ENCODE assay signal across 12 cellular contexts in the genomic region with DNA sequence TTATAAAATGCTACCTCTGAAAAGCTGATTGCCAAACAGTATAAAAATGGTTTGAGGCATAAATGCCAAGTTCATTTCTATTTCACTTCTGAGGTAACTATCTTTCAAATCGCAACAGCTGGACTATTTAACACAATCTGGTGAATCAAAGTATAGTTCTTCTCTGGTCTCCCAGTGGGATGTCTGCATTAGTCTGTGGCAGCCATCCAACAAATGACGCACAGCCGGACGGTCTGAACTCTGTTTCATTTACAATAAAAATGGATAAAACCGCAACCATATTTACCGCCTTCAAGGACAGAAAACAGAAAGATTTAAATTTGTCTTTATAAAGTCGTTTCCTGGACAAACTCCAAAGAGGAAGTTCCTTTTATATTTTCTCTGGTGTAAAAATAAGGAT. TPM values are rescaled to one million over a fixed set of nuclear protein-coding genes. Genes with fewer than 3 reads are reported as not detected.
A peak's percentile ranks its signal among the peaks of the same experiment; 100 is the strongest.
DNase-seq lines count a peak whose midpoint lies in the region; ATAC-seq and TF ChIP-seq lines count a peak whose summit lies in the region.
"Had no signal": no experiment of that assay in that cellular context is flagged by ENCODE, and none has a peak within 500 bp of the region (broad histone marks: within the 10 kb centered on the region; RNA-seq: fewer than 3 reads in every experiment).

No MANE protein-coding gene starts in this region.

- no peak overlapping the region for H3K14ac ChIP-seq in mesenchymal stem cell (ENCODE audit: low read length in 2 of 2)

- no peak for TF ChIP-seq POLR2A in gastrocnemius medialis (IDR thresholded peaks at IDR 0.05)

- no peaks in the 10 kb centered on the region for H3K36me3 ChIP-seq in BLaER1 treated with 17β-estradiol and CSF1 and Interleukin-3, amounts not matched to agents 10 nM and 100 nM
- H3K36me3 ChIP-seq in mesenchymal stem cell (ENCODE audit: control insufficient read depth in 1 of 2, insufficient read depth in 2 of 2, low read depth in 1 of 2, low read length in 2 of 2) = peaks cover 0 to 4% of the 10 kb centered on the region in 2 experiments
- H3K36me3 ChIP-seq in mesendoderm (ENCODE audit: control insufficient read depth, insufficient read depth, low read length) = no peaks in the 10 kb centered on the region
- no peaks in the 10 kb centered on the region for H3K36me3 ChIP-seq in H7 (replicated peaks; ENCODE audit: control insufficient read depth, insufficient read depth, low read length)
- H3K36me3 ChIP-seq in gastrocnemius medialis = no peaks in the 10 kb centered on the region

- in situ Hi-C loops in gastrocnemius medialis (cut with MboI; ENCODE audit: low sequenced_read_pairs in 4 of 4) = no loop called here

- intact Hi-C loops in gastrocnemius medialis (cut with DNase I; ENCODE audit: low total_unique reads) = no loop called here

- no peak overlapping the region for H2BK5ac ChIP-seq in mesenchymal stem cell (ENCODE audit: low read depth, low read length, poor library complexity, severe bottlenecking)
- no peak overlapping the region for H2BK5ac ChIP-seq in mesendoderm (ENCODE audit: low read length)

- peaks cover 32 to 74% (median 55%) of the 10 kb centered on the region in 10 experiments for H3K4me1 ChIP-seq in BLaER1 treated with 17β-estradiol and CSF1 and Interleukin-3, amounts not matched to agents 10 nM and 100 nM
- H3K4me1 ChIP-seq in mesenchymal stem cell (ENCODE audit: control insufficient read depth, insufficient read depth, low read depth, low read length) (peaks cover 13% of the 10 kb centered on the region), mesendoderm (ENCODE audit: control insufficient read depth, low read depth, low read length) (peaks cover 11% of the 10 kb centered on the region), gastrocnemius medialis (peaks cover 0 to 4% of the 10 kb centered on the region in 2 donors)

- TF ChIP-seq CTCF in brain (conservative IDR thresholded peaks at IDR 0.05) (no peak), gastrocnemius medialis (IDR thresholded peaks at IDR 0.05 in 4 of 5, conservative IDR thresholded peaks at IDR 0.05 in 1 of 5) (no peak)

- H3K79me1 ChIP-seq in mesenchymal stem cell (replicated peaks; ENCODE audit: low read length, poor library complexity, severe bottlenecking) = peaks cover 5% of the 10 kb centered on the region
- no peaks in the 10 kb centered on the region for H3K79me1 ChIP-seq in mesendoderm (ENCODE audit: low read length)

- H2AFZ ChIP-seq in mesenchymal stem cell (ENCODE audit: low read depth, low read length) = no peak overlapping the region

- H3K27ac ChIP-seq in BLaER1 treated with 17β-estradiol and CSF1 and Interleukin-3, amounts not matched to agents 10 nM and 100 nM = peak overlapping the region in 2 of 11 experiments; percentile 29 to 37; a peak in 2 of 22 replicates
- no peak overlapping the region for H3K27ac ChIP-seq in mesenchymal stem cell (ENCODE audit: low read length, poor library complexity, severe bottlenecking)
- H3K27ac ChIP-seq in mesendoderm (ENCODE audit: low read depth, low read length) = no peak overlapping the region
- H3K27ac ChIP-seq in gastrocnemius medialis = no peak overlapping the region
- H3K27ac ChIP-seq: stomach had no signal

- no peak overlapping the region for H4K8ac ChIP-seq in mesenchymal stem cell (ENCODE audit: low read length)
- H4K8ac ChIP-seq in mesendoderm (ENCODE audit: low read depth, low read length) = no peak overlapping the region

- H3K4me3 ChIP-seq in BLaER1 treated with 17β-estradiol and CSF1 and Interleukin-3, amounts not matched to agents 10 nM and 100 nM = no peak overlapping the region; a peak in 3 of 20 replicates
- H3K4me3 ChIP-seq in mesenchymal stem cell (ENCODE audit: insufficient read depth in 1 of 2, low read depth in 1 of 2, low read length in 2 of 2) (peak overlapping the region in 1 of 2 experiments; percentile 33), mesendoderm (ENCODE audit: low read length) (no peak overlapping the region), H7 (ENCODE audit: insufficient read depth, low read depth, low read length) (no peak overlapping the region), gastrocnemius medialis (no peak overlapping the region)
- H3K4me3 ChIP-seq: stomach had no signal

- H3K9me3 Mint-ChIP-seq in brain = no peaks in the 10 kb centered on the region
- H3K9me3 Mint-ChIP-seq in stimulated activated naive B cell treated with anti-CD40 and anti-IgM and Interleukin-4, amounts not matched to agents 10 μg/mL and 1 μg/mL and 100 μg/mL, for 72 hours = no peaks in the 10 kb centered on the region
- H3K9me3 Mint-ChIP-seq: activated T-helper 17 cell treated with anti-CD3 and anti-CD28 coated beads, Interleukin-2, amount 50 U/mL, for 72 hours had no signal

- H2BK120ac ChIP-seq in mesenchymal stem cell (ENCODE audit: low read depth, low read length) (no peak overlapping the region), mesendoderm (ENCODE audit: low read depth, low read length) (no peak overlapping the region)

- H3K56ac ChIP-seq in mesendoderm (ENCODE audit: low read length) = no peak overlapping the region

- H3K9ac ChIP-seq in BLaER1 treated with 17β-estradiol and CSF1 and Interleukin-3, amounts not matched to agents 10 nM and 100 nM = peak overlapping the region in 1 of 11 experiments; percentile 2; a peak in 2 of 22 replicates
- H3K9ac ChIP-seq in mesenchymal stem cell (ENCODE audit: low read length) = peak overlapping the region; percentile 48
- H3K9ac ChIP-seq in mesendoderm (ENCODE audit: low read length) = no peak overlapping the region

- H2AK5ac ChIP-seq in mesenchymal stem cell (ENCODE audit: low read length, severe bottlenecking) (no peak overlapping the region), mesendoderm (ENCODE audit: low read length) (no peak overlapping the region)

- H2BK12ac ChIP-seq in mesenchymal stem cell (ENCODE audit: low read length in 2 of 2) = no peak overlapping the region

- H4K20me1 ChIP-seq in BLaER1 treated with 17β-estradiol and CSF1 and Interleukin-3, amounts not matched to agents 10 nM and 100 nM = no peaks in the 10 kb centered on the region

- H3K4ac ChIP-seq in mesenchymal stem cell (ENCODE audit: low read depth in 1 of 2, low read length in 2 of 2) = no peak overlapping the region
- H3K4ac ChIP-seq in mesendoderm (ENCODE audit: low read depth, low read length) = no peak overlapping the region

- H3K27me3 Mint-ChIP-seq in brain = no peaks in the 10 kb centered on the region
- peaks cover 12 to 20% of the 10 kb centered on the region in 2 donors for H3K27me3 Mint-ChIP-seq in stimulated activated naive B cell treated with anti-CD40 and anti-IgM and Interleukin-4, amounts not matched to agents 10 μg/mL and 1 μg/mL and 100 μg/mL, for 72 hours

- H3K27me3 ChIP-seq in BLaER1 treated with 17β-estradiol and CSF1 and Interleukin-3, amounts not matched to agents 10 nM and 100 nM = no peaks in the 10 kb centered on the region
- H3K27me3 ChIP-seq in mesenchymal stem cell (ENCODE audit: control insufficient read depth in 1 of 2, insufficient read depth in 1 of 2, low read length in 2 of 2) (peaks cover 0 to 30% of the 10 kb centered on the region in 2 experiments), mesendoderm (ENCODE audit: insufficient read depth, low read length, poor library complexity) (no peaks in the 10 kb centered on the region), H7 (ENCODE audit: control insufficient read depth, insufficient read depth, low read length) (no peaks in the 10 kb centered on the region), gastrocnemius medialis (no peaks in the 10 kb centered on the region)
- H3K27me3 ChIP-seq: stomach had no signal

- no peak overlapping the region for H4K5ac ChIP-seq in mesendoderm (ENCODE audit: low read length)

- H3K4me1 Mint-ChIP-seq in brain = peaks cover 78% of the 10 kb centered on the region
- no peaks in the 10 kb centered on the region for H3K4me1 Mint-ChIP-seq in stimulated activated naive B cell treated with anti-CD40 and anti-IgM and Interleukin-4, amounts not matched to agents 10 μg/mL and 1 μg/mL and 100 μg/mL, for 72 hours
- H3K4me1 Mint-ChIP-seq: activated T-helper 17 cell treated with anti-CD3 and anti-CD28 coated beads, Interleukin-2, amount 50 U/mL, for 72 hours had no signal

- no peak for ATAC-seq in gastrocnemius medialis
- no peak for ATAC-seq in stimulated activated naive B cell treated with anti-CD40 and anti-IgM and Interleukin-4, amounts not matched to agents 10 μg/mL and 1 μg/mL and 100 μg/mL, for 72 hours (replicated peaks)
- ATAC-seq: activated T-helper 17 cell treated with anti-CD3 and anti-CD28 coated beads, Interleukin-2, amount 50 U/mL, for 72 hours had no signal

- H3K27ac Mint-ChIP-seq in brain = peak overlapping the region in 2 of 5 experiments; percentile 71 to 83
- no peak overlapping the region for H3K27ac Mint-ChIP-seq in stimulated activated naive B cell treated with anti-CD40 and anti-IgM and Interleukin-4, amounts not matched to agents 10 μg/mL and 1 μg/mL and 100 μg/mL, for 72 hours
- H3K27ac Mint-ChIP-seq: activated T-helper 17 cell treated with anti-CD3 and anti-CD28 coated beads, Interleukin-2, amount 50 U/mL, for 72 hours had no signal

- H3K36me3 Mint-ChIP-seq in brain = peaks cover 11% of the 10 kb centered on the region
- H3K36me3 Mint-ChIP-seq in stimulated activated naive B cell treated with anti-CD40 and anti-IgM and Interleukin-4, amounts not matched to agents 10 μg/mL and 1 μg/mL and 100 μg/mL, for 72 hours = no peaks in the 10 kb centered on the region

- no peaks in the 10 kb centered on the region for H3K79me2 ChIP-seq in mesendoderm (ENCODE audit: control insufficient read depth, insufficient read depth, low read length)

- peak overlapping the region in 3 of 5 experiments; percentile 55 to 73 (median 63) for H3K4me3 Mint-ChIP-seq in brain
- H3K4me3 Mint-ChIP-seq in stimulated activated naive B cell treated with anti-CD40 and anti-IgM and Interleukin-4, amounts not matched to agents 10 μg/mL and 1 μg/mL and 100 μg/mL, for 72 hours = no peak overlapping the region
- H3K4me3 Mint-ChIP-seq: activated T-helper 17 cell treated with anti-CD3 and anti-CD28 coated beads, Interleukin-2, amount 50 U/mL, for 72 hours had no signal

- H3K23ac ChIP-seq in mesenchymal stem cell (ENCODE audit: low read length in 2 of 2) = no peak overlapping the region
- no peak overlapping the region for H3K23ac ChIP-seq in mesendoderm (ENCODE audit: low read length)

- H3K4me2 ChIP-seq in BLaER1 treated with 17β-estradiol and CSF1 and Interleukin-3, amounts not matched to agents 10 nM and 100 nM = peak overlapping the region; percentile 65 to 85 (median 73)
- H3K4me2 ChIP-seq in mesenchymal stem cell (ENCODE audit: low read length, poor library complexity, severe bottlenecking) = no peak overlapping the region
- no peak overlapping the region for H3K4me2 ChIP-seq in mesendoderm (ENCODE audit: low read length)

- no peak overlapping the region for H4K91ac ChIP-seq in mesenchymal stem cell (ENCODE audit: low read length)

- H2BK15ac ChIP-seq in mesenchymal stem cell (ENCODE audit: low read depth, poor library complexity, severe bottlenecking) (no peak overlapping the region), mesendoderm (replicated peaks; ENCODE audit: low read depth) (no peak overlapping the region)

- no peak overlapping the region for H3K18ac ChIP-seq in mesenchymal stem cell (ENCODE audit: low read depth in 1 of 2, low read length in 2 of 2)
- no peak overlapping the region for H3K18ac ChIP-seq in mesendoderm (ENCODE audit: low read length)

- DNase-seq in NCI-H146 treated with DMSO at 0.1 percent for 48 hours (lab: John Stamatoyannopoulos, UW; ENCODE audit: unreplicated experiment) = peak; percentile 4
- DNase-seq in mesenchymal stem cell = peak; percentile 29
- no peak for DNase-seq in mesendoderm
- DNase-seq in H7 = no peak
- no peak for DNase-seq in gastrocnemius medialis
- DNase-seq in stimulated activated naive B cell treated with anti-CD40 and anti-IgM and Interleukin-4, amounts not matched to agents 10 μg/mL and 1 μg/mL and 100 μg/mL, for 72 hours = no peak
- DNase-seq: DMS79 treated with DMSO at 0.1 percent for 48 hours, RPMI8226, stomach had no signal

- H3K9me3 ChIP-seq in BLaER1 treated with 17β-estradiol and CSF1 and Interleukin-3, amounts not matched to agents 10 nM and 100 nM (replicated peaks in 1 of 11) = no peaks in the 10 kb centered on the region
- no peaks in the 10 kb centered on the region for H3K9me3 ChIP-seq in mesenchymal stem cell (ENCODE audit: control insufficient read depth, low read length)
- no peaks in the 10 kb centered on the region for H3K9me3 ChIP-seq in gastrocnemius medialis
- H3K9me3 ChIP-seq: stomach had no signal

- WGBS in mesenchymal stem cell = 89% methylated on average over 7 of the region's 7 CpGs
- WGBS in mesendoderm (ENCODE audit: extremely low coverage, insufficient coverage, low lambda C conversion rate) = no CpG with 5 or more reads among the region's 7 CpGs

RNA-seq across cellular contexts. Expression of a gene that starts 41.9 kb away (rescaled TPM):
- polyA plus RNA-seq in brain (ENCODE audit: insufficient read depth, low read depth, low replicate concordance) = 0.41 TPM
- polyA plus RNA-seq in mesenchymal stem cell (2013, experiment 1 of 2) = 0.18 TPM
- polyA plus RNA-seq in mesenchymal stem cell (2013, experiment 2 of 2) = 0.05 TPM
- polyA plus RNA-seq in mesendoderm (2013, experiment 1 of 2) = 0.17 TPM
- polyA plus RNA-seq in mesendoderm (2013, experiment 2 of 2) = 0.10 TPM
- 0.94 and 1.9 TPM in 2 replicates for total RNA-seq in H7 (2014; rRNA removed; shearing (Covaris generic))
- total RNA-seq in gastrocnemius medialis = not detected
- total RNA-seq: activated T-helper 17 cell treated with anti-CD3 and anti-CD28 coated beads, Interleukin-2, amount 50 U/mL, for 72 hours had no signal

Comparison
In these comparisons a context has a peak if more than half of its experiments do, and no peak if none do; other contexts are left out.
1. H3K4me2 ChIP-seq: peak in BLaER1 treated with 17β-estradiol and CSF1 and Interleukin-3, amounts not matched to agents 10 nM and 100 nM (11 of 11); none in mesenchymal stem cell (single experiment) and mesendoderm (single experiment).
2. DNase-seq: peak in NCI-H146 treated with DMSO at 0.1 percent for 48 hours (single experiment) and mesenchymal stem cell (single experiment); none in mesendoderm (single experiment), H7 (single experiment), gastrocnemius medialis (0 of 2) and stimulated activated naive B cell treated with anti-CD40 and anti-IgM and Interleukin-4, amounts not matched to agents 10 μg/mL and 1 μg/mL and 100 μg/mL, for 72 hours (single experiment).
3. H3K4me3 Mint-ChIP-seq: peak in brain (3 of 5); none in stimulated activated naive B cell treated with anti-CD40 and anti-IgM and Interleukin-4, amounts not matched to agents 10 μg/mL and 1 μg/mL and 100 μg/mL, for 72 hours (0 of 2).